ENCODE assay signal across 12 cellular contexts in the genomic region with DNA sequence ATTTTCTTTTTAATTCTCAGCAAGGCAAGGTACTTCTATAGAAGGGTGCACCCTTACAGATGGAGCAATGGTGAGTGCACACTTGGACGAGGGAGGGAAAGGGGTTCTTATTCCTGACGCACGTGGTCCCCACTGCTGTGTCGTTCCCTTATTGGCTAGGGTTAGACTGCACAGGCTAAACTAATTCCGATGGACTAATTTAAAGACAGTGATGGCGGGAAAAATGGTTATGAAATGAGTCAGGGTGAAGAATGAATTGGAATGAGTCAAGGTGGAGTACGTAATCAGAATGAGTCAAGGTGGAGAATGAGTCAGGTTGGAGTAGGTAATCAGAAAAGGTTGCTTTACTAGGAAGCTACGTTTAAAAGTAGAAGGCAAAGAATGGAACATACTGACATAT. TPM values are rescaled to one million over a fixed set of nuclear protein-coding genes. Genes with fewer than 3 reads are reported as not detected.
DNase-seq lines count a peak whose midpoint lies in the region; ATAC-seq and TF ChIP-seq lines count a peak whose summit lies in the region.
"Had no signal": no experiment of that assay in that cellular context is flagged by ENCODE, and none has a peak within 500 bp of the region (broad histone marks: within the 10 kb centered on the region; RNA-seq: fewer than 3 reads in every experiment).

No MANE protein-coding gene starts in this region.

- peak overlapping the region; percentile 35 for H3K4me3 Mint-ChIP-seq in activated naive CD8-positive, alpha-beta T cell treated with anti-CD3 and anti-CD28 coated beads, Interleukin-2, amount 50 U/mL, for 24 hours

- H3K9me3 ChIP-seq in neural cell (ENCODE audit: low read length) = no peaks in the 10 kb centered on the region
- no peaks in the 10 kb centered on the region for H3K9me3 ChIP-seq in osteoblast (ENCODE audit: low read depth, low read length)
- H3K9me3 ChIP-seq: left lung, Peyer's patch, spleen had no signal

- peak; percentile 59 for DNase-seq in Daoy (ENCODE audit: low read depth)
- peak; percentile 85 for DNase-seq in NCI-H226
- peak; percentile 25 for DNase-seq in activated naive CD8-positive, alpha-beta T cell treated with anti-CD3 and anti-CD28 coated beads, Interleukin-2, amount 50 U/mL, for 24 hours
- no peak for DNase-seq in osteoblast (ENCODE audit: insufficient read length, low spot score, missing footprints)
- DNase-seq in NCI-H345 (lab: John Stamatoyannopoulos, UW) = no peak
- DNase-seq in DMS79 (lab: John Stamatoyannopoulos, UW) = no peak
- DNase-seq: left lung, NCI-H1105, Peyer's patch, spleen had no signal

- H3K27me3 Mint-ChIP-seq in activated naive CD8-positive, alpha-beta T cell treated with anti-CD3 and anti-CD28 coated beads, Interleukin-2, amount 50 U/mL, for 24 hours = peaks cover 3% of the 10 kb centered on the region

- no peak for TF ChIP-seq EP300 in neural cell (conservative IDR thresholded peaks at IDR 0.05; ENCODE audit: poor library complexity, severe bottlenecking)

- H3F3A ChIP-seq in neural cell (ENCODE audit: insufficient read depth, low read length, poor library complexity, severe bottlenecking) = peaks cover 8% of the 10 kb centered on the region

- H3K4me3 ChIP-seq in neural cell (ENCODE audit: low read length) = no peak overlapping the region
- no peak overlapping the region for H3K4me3 ChIP-seq in osteoblast (ENCODE audit: insufficient read depth, low read length)
- H3K4me3 ChIP-seq: left lung, Peyer's patch, spleen had no signal

- H3K27me3 ChIP-seq in neural cell (ENCODE audit: insufficient read depth, low read depth, low read length) = no peaks in the 10 kb centered on the region
- H3K27me3 ChIP-seq in osteoblast (ENCODE audit: insufficient read depth, low read length) = no peaks in the 10 kb centered on the region
- H3K27me3 ChIP-seq: left lung, Peyer's patch, spleen had no signal

- H2AFZ ChIP-seq in neural cell (ENCODE audit: low read depth, low read length) (no peak overlapping the region), osteoblast (ENCODE audit: low read length) (no peak overlapping the region)

- TF ChIP-seq CTCF in neural cell (IDR thresholded peaks at IDR 0.05; ENCODE audit: poor library complexity, severe bottlenecking) = no peak
- TF ChIP-seq CTCF in osteoblast (IDR thresholded peaks at IDR 0.05; ENCODE audit: extremely low read depth, low read depth, low read length) = no peak

- ATAC-seq in activated naive CD8-positive, alpha-beta T cell treated with anti-CD3 and anti-CD28 coated beads, Interleukin-2, amount 50 U/mL, for 24 hours = peak; percentile 29
- no peak for ATAC-seq in GM21528 (IDR thresholded peaks at IDR 0.05; ENCODE audit: low FRiP score, unreplicated experiment)
- ATAC-seq: left lung had no signal

- peaks cover 10% of the 10 kb centered on the region for H3K9me3 Mint-ChIP-seq in activated naive CD8-positive, alpha-beta T cell treated with anti-CD3 and anti-CD28 coated beads, Interleukin-2, amount 50 U/mL, for 24 hours

- H3K36me3 ChIP-seq in neural cell (ENCODE audit: insufficient read depth, low read length) (no peaks in the 10 kb centered on the region), osteoblast (ENCODE audit: insufficient read depth, low read length) (no peaks in the 10 kb centered on the region)
- H3K36me3 ChIP-seq: left lung, Peyer's patch, spleen had no signal

- peaks cover 56% of the 10 kb centered on the region for H3K4me1 Mint-ChIP-seq in activated naive CD8-positive, alpha-beta T cell treated with anti-CD3 and anti-CD28 coated beads, Interleukin-2, amount 50 U/mL, for 24 hours

- H4K20me1 ChIP-seq in neural cell (ENCODE audit: insufficient read depth) (peaks cover 10% of the 10 kb centered on the region), osteoblast (ENCODE audit: insufficient read depth, low read length) (peaks cover 9% of the 10 kb centered on the region)

- no peak overlapping the region for H3K9ac ChIP-seq in neural cell (ENCODE audit: low read length)

- H3K79me2 ChIP-seq in neural cell (replicated peaks; ENCODE audit: insufficient read depth, low read length) = peaks cover 34% of the 10 kb centered on the region
- H3K79me2 ChIP-seq in osteoblast (ENCODE audit: insufficient read depth, low read length) = peaks cover 28% of the 10 kb centered on the region

- H3K9me2 ChIP-seq in neural cell (ENCODE audit: insufficient read depth, low read length) = no peaks in the 10 kb centered on the region

- peak overlapping the region; percentile 95 for H3K27ac ChIP-seq in neural cell (ENCODE audit: low read length)
- no peak overlapping the region for H3K27ac ChIP-seq in osteoblast (ENCODE audit: low read depth, low read length)
- H3K27ac ChIP-seq: Peyer's patch, spleen had no signal

- no peak overlapping the region for H3K4me2 ChIP-seq in neural cell (ENCODE audit: low read length)
- no peak overlapping the region for H3K4me2 ChIP-seq in osteoblast (ENCODE audit: insufficient read depth, low read length)

- peaks cover 22% of the 10 kb centered on the region for H3K36me3 Mint-ChIP-seq in activated naive CD8-positive, alpha-beta T cell treated with anti-CD3 and anti-CD28 coated beads, Interleukin-2, amount 50 U/mL, for 24 hours (ENCODE audit: low read depth)

- peaks cover 12% of the 10 kb centered on the region for H3K4me1 ChIP-seq in osteoblast (ENCODE audit: insufficient read depth, low read length)

- TF ChIP-seq RAD21 in neural cell (conservative IDR thresholded peaks at IDR 0.05) = no peak

- H3K27ac Mint-ChIP-seq in activated naive CD8-positive, alpha-beta T cell treated with anti-CD3 and anti-CD28 coated beads, Interleukin-2, amount 50 U/mL, for 24 hours = peak overlapping the region; percentile 97

TF ChIP-seq in neural cell, 6 proteins besides CTCF, POLR2A, EP300 and RAD21:
- no peak for TF ChIP-seq POLR2AphosphoS5 (IDR thresholded peaks at IDR 0.05)
- TF ChIP-seq REST (IDR thresholded peaks at IDR 0.05; ENCODE audit: borderline replicate concordance) = no peak
- no peak for TF ChIP-seq MXI1 (conservative IDR thresholded peaks at IDR 0.05; ENCODE audit: poor library complexity, severe bottlenecking)
- TF ChIP-seq SMC3 (conservative IDR thresholded peaks at IDR 0.05; ENCODE audit: poor library complexity) = no peak
- TF ChIP-seq EZH2 (IDR thresholded peaks at IDR 0.05; ENCODE audit: borderline replicate concordance, insufficient read depth, low read length, poor library complexity, severe bottlenecking) = no peak
- TF ChIP-seq TAF1 (IDR thresholded peaks at IDR 0.05; ENCODE audit: low read depth) = no peak

RNA-seq across cellular contexts. Expression of gene HMGCS1, which starts 2.0 kb away (rescaled TPM):
- 11.7 and 23.0 TPM in 2 replicates for total RNA-seq in Daoy (2014; rRNA removed; shearing (Covaris generic))
- 433 and 498 TPM in 2 replicates for polyA plus RNA-seq in neural cell
- polyA minus RNA-seq in neural cell = 486 and 512 TPM in 2 replicates
- 222 and 277 TPM in 2 replicates for total RNA-seq in osteoblast

Comparison
In these comparisons a context has a peak if more than half of its experiments do, and no peak if none do; other contexts are left out.
1. DNase-seq: peak in Daoy (single experiment), NCI-H226 (single experiment) and activated naive CD8-positive, alpha-beta T cell treated with anti-CD3 and anti-CD28 coated beads, Interleukin-2, amount 50 U/mL, for 24 hours (single experiment); none in osteoblast (single experiment), NCI-H345 (single experiment) and DMS79 (single experiment).